In genomic region chr19:32227561-32228165, GRCh38 we compare ENCODE assay signal across 18 cellular contexts.
A peak's percentile ranks its signal among the peaks of the same experiment; 100 is the strongest.
DNase-seq lines count a peak whose midpoint lies in the region; TF ChIP-seq lines count a peak whose summit lies in the region.
"Had no signal": no experiment of that assay in that cellular context is flagged by ENCODE, and none has a peak within 500 bp of the region (broad histone marks: within the 10 kb centered on the region; RNA-seq: fewer than 3 reads in every experiment).

No MANE protein-coding gene starts in this region.

- no peak overlapping the region for H3K18ac ChIP-seq in H9 (ENCODE audit: insufficient read length, low read depth, low read length)
- no peak overlapping the region for H3K18ac ChIP-seq in mesendoderm (ENCODE audit: low read length)

- H3K4me1 Mint-ChIP-seq in H9 (peaks cover 2 to 11% of the 10 kb centered on the region in 2 experiments; a peak in 2 of 4 replicates), endodermal cell (peaks cover 1% of the 10 kb centered on the region)

- H3K79me2 ChIP-seq in H9 (ENCODE audit: insufficient read depth, low read length) = no peaks in the 10 kb centered on the region
- no peaks in the 10 kb centered on the region for H3K79me2 ChIP-seq in mesendoderm (ENCODE audit: control insufficient read depth, insufficient read depth, low read length)

- H3K4me1 ChIP-seq in A673 (ENCODE audit: insufficient read depth, low read length, poor library complexity, severe bottlenecking) (peaks cover 10% of the 10 kb centered on the region), H9 (ENCODE audit: insufficient read depth, low read length) (no peaks in the 10 kb centered on the region), endodermal cell (ENCODE audit: control insufficient read depth, insufficient read depth, low read length) (peaks cover 5% of the 10 kb centered on the region), mesendoderm (ENCODE audit: control insufficient read depth, low read depth, low read length) (no peaks in the 10 kb centered on the region)

- H3K27me3 Mint-ChIP-seq in H9 (ENCODE audit: low read depth) (peaks cover 38% of the 10 kb centered on the region), endodermal cell (ENCODE audit: insufficient read depth) (peaks cover 44% of the 10 kb centered on the region)

- no CpG with 5 or more reads among the region's 29 CpGs for WGBS in H9 (ENCODE audit: extremely low coverage, insufficient read length, low lambda C conversion rate)
- 89 to 98% methylated on average over 16 to 29 of the region's 29 CpGs for WGBS in endodermal cell (ENCODE audit: insufficient coverage in 1 of 2, insufficient read length in 1 of 2), 2 experiments
- WGBS in mesendoderm (ENCODE audit: extremely low coverage, insufficient coverage, low lambda C conversion rate) = no CpG with 5 or more reads among the region's 29 CpGs

- no peaks in the 10 kb centered on the region for H3K23me2 ChIP-seq in H9 (ENCODE audit: insufficient read length, low read depth, low read length, poor library complexity, severe bottlenecking)

- H2BK5ac ChIP-seq in H9 (ENCODE audit: insufficient read length, low read length) = no peak overlapping the region
- no peak overlapping the region for H2BK5ac ChIP-seq in mesendoderm (ENCODE audit: low read length)

- no peak overlapping the region for H3T11ph ChIP-seq in H9 (ENCODE audit: low read length)

- H2BK120ac ChIP-seq in H9 (ENCODE audit: low read depth, low read length, poor library complexity, severe bottlenecking) (no peak overlapping the region), mesendoderm (ENCODE audit: low read depth, low read length) (no peak overlapping the region)

- H2AK5ac ChIP-seq in H9 (ENCODE audit: insufficient read length, low read length) (no peak overlapping the region), mesendoderm (ENCODE audit: low read length) (no peak overlapping the region)

- H3K27ac ChIP-seq in A673 (ENCODE audit: low read depth, low read length, poor library complexity, severe bottlenecking) (no peak overlapping the region), H9 (ENCODE audit: insufficient read length, low read depth, low read length) (no peak overlapping the region), endodermal cell (ENCODE audit: low read depth, low read length) (no peak overlapping the region), mesendoderm (ENCODE audit: low read depth, low read length) (no peak overlapping the region), substantia nigra (ENCODE audit: low read depth, low read length, poor library complexity, severe bottlenecking) (no peak overlapping the region)

- no peak overlapping the region for H4K91ac ChIP-seq in H9 (ENCODE audit: insufficient read length, low read depth, low read length)

- peak; percentile 14 for DNase-seq in A673 (ENCODE audit: low spot score)
- DNase-seq in H9 = peak; percentile 73
- peak; percentile 70 for DNase-seq in endodermal cell
- DNase-seq in mesendoderm = peak; percentile 27
- DNase-seq in HCEC 1CT = no peak
- DNase-seq in DMS53 (lab: John Stamatoyannopoulos, UW) = no peak
- no peak for DNase-seq in NCI-H2081 treated with DMSO at 0.1 percent for 48 hours (lab: John Stamatoyannopoulos, UW)
- no peak for DNase-seq in substantia nigra (lab: John Stamatoyannopoulos, UW)
- DNase-seq: IMR-90, MV-4-11, NCI-H1694, NCI-H2081, NCI-H2171 treated with DMSO at 0.1 percent for 48 hours, NCI-H524 treated with DMSO at 0.1 percent for 48 hours, PC-3, Right ventricle myocardium superior had no signal

- no peaks in the 10 kb centered on the region for H3K27me3 ChIP-seq in A673 (replicated peaks; ENCODE audit: insufficient read depth, low read depth, low read length, poor library complexity)
- H3K27me3 ChIP-seq in H9 (ENCODE audit: insufficient read depth, low read length) = peaks cover 4% of the 10 kb centered on the region; the same call in 1 of the 2 replicates
- H3K27me3 ChIP-seq in endodermal cell (ENCODE audit: control insufficient read depth, insufficient read depth, low read length, poor library complexity, severe bottlenecking) = peaks cover 41% of the 10 kb centered on the region
- H3K27me3 ChIP-seq in mesendoderm (ENCODE audit: insufficient read depth, low read length, poor library complexity) = peaks cover 8% of the 10 kb centered on the region

- H3K23ac ChIP-seq in H9 (ENCODE audit: insufficient read length, low read depth, low read length) (no peak overlapping the region), mesendoderm (ENCODE audit: low read length) (no peak overlapping the region)

- H3K36me3 ChIP-seq in A673 (ENCODE audit: insufficient read depth, low read length, poor library complexity, severe bottlenecking) (no peaks in the 10 kb centered on the region), endodermal cell (ENCODE audit: control insufficient read depth, insufficient read depth, low read length) (no peaks in the 10 kb centered on the region), mesendoderm (ENCODE audit: control insufficient read depth, insufficient read depth, low read length) (no peaks in the 10 kb centered on the region)

- H3K36me3 Mint-ChIP-seq in H9 (ENCODE audit: insufficient read depth in 1 of 3, low read depth in 3 of 3) (no peaks in the 10 kb centered on the region), endodermal cell (ENCODE audit: low read depth) (no peaks in the 10 kb centered on the region)

- CTCF ChIA-PET in A673 (lab: Charles Lee) = interaction anchor here (0.7 kb wide), 1 partner anchor 339 kb away, joined by 3 read pairs; no protein-coding TSS in a partner anchor

- intact Hi-C loops in A673 (cut with micrococcal nuclease; ENCODE audit: unreplicated experiment) = loop anchor here (10.0 kb wide), 2 partner anchors 183 to 1173 kb away; no protein-coding TSS in a partner anchor

- H2BK15ac ChIP-seq in H9 (ENCODE audit: low read depth, low read length) = no peak overlapping the region
- no peak overlapping the region for H2BK15ac ChIP-seq in mesendoderm (replicated peaks; ENCODE audit: low read depth)

- POLR2A ChIA-PET in A673 (lab: Charles Lee; ENCODE audit: low non-redundant PET) = no interaction called here

- H2BK12ac ChIP-seq in H9 (ENCODE audit: insufficient read length, low read depth, low read length) = no peak overlapping the region

- H3K14ac ChIP-seq in H9 (ENCODE audit: insufficient read depth, low read length) = no peak overlapping the region

- H3K4me3 ChIP-seq in A673 (ENCODE audit: low read depth, low read length, poor library complexity, severe bottlenecking) = no peak overlapping the region
- H3K4me3 ChIP-seq in endodermal cell (ENCODE audit: low read length) = no peak overlapping the region
- H3K4me3 ChIP-seq in mesendoderm (ENCODE audit: low read length) = no peak overlapping the region

- no peaks in the 10 kb centered on the region; a peak in 1 of 5 replicates for H3K9me3 Mint-ChIP-seq in H9
- H3K9me3 Mint-ChIP-seq in endodermal cell = no peaks in the 10 kb centered on the region

- no peaks in the 10 kb centered on the region for H4K20me1 ChIP-seq in H9 (ENCODE audit: control insufficient read depth, insufficient read depth, insufficient read length)

- no peak overlapping the region for H2BK20ac ChIP-seq in H9 (ENCODE audit: low read depth, low read length, poor library complexity, severe bottlenecking)

- H3K79me1 ChIP-seq in H9 (ENCODE audit: insufficient read depth, low read depth, low read length, poor library complexity, severe bottlenecking) (no peaks in the 10 kb centered on the region), mesendoderm (ENCODE audit: low read length) (no peaks in the 10 kb centered on the region)

- no peak for TF ChIP-seq CTCF in A673 (conservative IDR thresholded peaks at IDR 0.05; ENCODE audit: low read depth, low read length)
- peak; percentile 40 for TF ChIP-seq CTCF in H9 (conservative IDR thresholded peaks at IDR 0.05)
- peak; percentile 34 for TF ChIP-seq CTCF in endodermal cell (conservative IDR thresholded peaks at IDR 0.05)

- H3K56ac ChIP-seq in H9 (ENCODE audit: insufficient read length, low read depth, low read length) (no peak overlapping the region), mesendoderm (ENCODE audit: low read length) (no peak overlapping the region)

- BruUV-seq in A673 (replicated peaks; lab: Mats Ljungman, UMichigan) = no TSS peak

- H3K4ac ChIP-seq in H9 (ENCODE audit: low read depth, low read length) (no peak overlapping the region), mesendoderm (ENCODE audit: low read depth, low read length) (no peak overlapping the region)

- H3K27ac Mint-ChIP-seq in H9 (no peak overlapping the region), endodermal cell (no peak overlapping the region)
- H3K27ac Mint-ChIP-seq: B cell, CD14-positive monocyte had no signal

- H3K9me3 ChIP-seq in A673 (ENCODE audit: low read depth, low read length, poor library complexity, severe bottlenecking) (no peaks in the 10 kb centered on the region), H9 (ENCODE audit: control insufficient read depth, low read depth, low read length) (no peaks in the 10 kb centered on the region), endodermal cell (ENCODE audit: control insufficient read depth, low read length) (no peaks in the 10 kb centered on the region)

- H3K9ac ChIP-seq in H9 (ENCODE audit: extremely low read depth, insufficient read length, low read length) = no peak overlapping the region
- no peak overlapping the region for H3K9ac ChIP-seq in endodermal cell (ENCODE audit: extremely low read depth, low read length, poor library complexity, severe bottlenecking)
- no peak overlapping the region for H3K9ac ChIP-seq in mesendoderm (ENCODE audit: low read length)

- H2AFZ ChIP-seq in H9 (ENCODE audit: low read length) = no peak overlapping the region

- H3K4me3 Mint-ChIP-seq in H9 (no peak overlapping the region), endodermal cell (no peak overlapping the region)
- H3K4me3 Mint-ChIP-seq: B cell, CD14-positive monocyte had no signal

- no peak overlapping the region for H4K8ac ChIP-seq in H9 (replicated peaks; ENCODE audit: insufficient read length, low read depth, low read length)
- H4K8ac ChIP-seq in mesendoderm (ENCODE audit: low read depth, low read length) = no peak overlapping the region

- no peak overlapping the region for H4K5ac ChIP-seq in H9 (ENCODE audit: insufficient read length, low read depth, low read length)
- H4K5ac ChIP-seq in mesendoderm (ENCODE audit: low read length) = no peak overlapping the region

- H3K4me2 ChIP-seq in H9 (ENCODE audit: insufficient read depth, insufficient read length, low read length) (no peak overlapping the region), mesendoderm (ENCODE audit: low read length) (no peak overlapping the region)

Comparison
In these comparisons a context has a peak if more than half of its experiments do, and no peak if none do; other contexts are left out.
1. DNase-seq: peak in A673 (single experiment), H9 (single experiment), endodermal cell (single experiment) and mesendoderm (single experiment); none in HCEC 1CT (single experiment), DMS53 (single experiment), NCI-H2081 treated with DMSO at 0.1 percent for 48 hours (single experiment) and substantia nigra (0 of 49).